Comparison of ENCODE assay signal across 17 cellular contexts in the genomic region with DNA sequence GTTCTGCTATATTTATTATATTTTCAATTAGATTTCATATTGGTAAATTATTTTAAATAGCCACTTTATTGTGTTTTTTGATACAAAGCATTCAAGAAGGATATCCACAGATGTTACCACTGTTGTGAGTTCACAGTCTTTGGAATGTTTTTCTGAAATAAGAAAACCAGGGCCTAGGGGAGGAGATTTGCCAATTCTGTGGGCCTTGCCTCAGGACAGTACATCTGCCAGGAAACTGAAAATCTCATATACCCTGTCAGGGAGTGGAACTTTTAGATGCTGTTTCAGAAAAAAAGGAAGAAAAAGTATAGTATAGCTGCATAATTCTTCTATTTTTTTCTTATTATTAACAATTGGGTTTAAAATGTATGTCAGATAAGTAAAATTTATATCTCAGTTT.
DNase-seq lines count a peak whose midpoint lies in the region; ATAC-seq, FAIRE-seq and TF ChIP-seq lines count a peak whose summit lies in the region.
"Had no signal": no experiment of that assay in that cellular context is flagged by ENCODE, and none has a peak within 500 bp of the region (broad histone marks: within the 10 kb centered on the region; RNA-seq: fewer than 3 reads in every experiment).

No MANE protein-coding gene starts in this region.

- H3K4me2 ChIP-seq in PC-9 = no peak overlapping the region

- no peak for FAIRE-seq in GM19239 (lab: Jason Lieb, UNC)
- FAIRE-seq: GM12891, HTR-8/SVneo had no signal

- H2AFZ ChIP-seq in PC-9 = no peak overlapping the region

- H3K27me3 ChIP-seq in PC-9 (ENCODE audit: insufficient read depth, low read depth) = no peaks in the 10 kb centered on the region
- H3K27me3 ChIP-seq: Peyer's patch had no signal

- H3K4me3 ChIP-seq in cardiac fibroblast (replicated peaks in 1 of 2; ENCODE audit: low read depth in 2 of 2, low read length in 2 of 2) (no peak overlapping the region), PC-9 (no peak overlapping the region)
- H3K4me3 ChIP-seq: Peyer's patch had no signal

- no peaks in the 10 kb centered on the region for H4K20me1 ChIP-seq in PC-9 (ENCODE audit: insufficient read depth)

- H3K9me3 ChIP-seq in PC-9 (ENCODE audit: insufficient read depth, low read depth) = no peaks in the 10 kb centered on the region
- H3K9me3 ChIP-seq: Peyer's patch had no signal

- intact Hi-C loops in Right ventricle myocardium superior (cut with DNase I) (no loop called here), cardiac septum (cut with DNase I) (no loop called here), PC-9 (cut with micrococcal nuclease; ENCODE audit: unreplicated experiment) (no loop called here)

- ATAC-seq in Right ventricle myocardium superior (ENCODE audit: poor library complexity) (peak; percentile 46), HG02981 (IDR thresholded peaks at IDR 0.05; ENCODE audit: unreplicated experiment) (no peak)
- ATAC-seq: HCT116 had no signal

- no peak for TF ChIP-seq CTCF in cardiac fibroblast (IDR thresholded peaks at IDR 0.05; ENCODE audit: low read depth, low read length)
- TF ChIP-seq CTCF in PC-9 (conservative IDR thresholded peaks at IDR 0.05) = no peak

- H3K4me1 ChIP-seq in PC-9 (replicated peaks; ENCODE audit: insufficient read depth) = no peaks in the 10 kb centered on the region
- H3K4me1 ChIP-seq: Peyer's patch had no signal

- POLR2A ChIA-PET in PC-9 (lab: Charles Lee; ENCODE audit: unreplicated experiment) = no interaction called here

- H3K9me2 ChIP-seq in PC-9 (ENCODE audit: insufficient read depth) = 0 out of 2 replicates have a peak, but pooled peaks cover 4% of the 10 kb centered on the region

- H3K27ac ChIP-seq in PC-9 = no peak overlapping the region
- H3K27ac ChIP-seq: Peyer's patch had no signal

- H3K36me3 ChIP-seq in PC-9 (ENCODE audit: low read depth) = no peaks in the 10 kb centered on the region
- H3K36me3 ChIP-seq: Peyer's patch had no signal

- DNase-seq in Right ventricle myocardium superior (no peak), cardiac septum (ENCODE audit: low spot score) (no peak), cardiac fibroblast (ENCODE audit: low read depth in 2 of 2) (peak; percentile 63 to 81), fibroblast of the conjunctiva (ENCODE audit: low read depth) (peak; percentile 58), PC-9 (no peak), GM19239 (ENCODE audit: insufficient read length, low spot score) (no peak), NCI-H524 treated with DMSO at 0.1 percent for 48 hours (lab: John Stamatoyannopoulos, UW) (no peak)
- DNase-seq: 8988T, NCI-H1092 treated with DMSO at 0.1 percent for 48 hours, NCI-H1694, NCI-H748 treated with DMSO at 0.1 percent for 48 hours, Peyer's patch, SHP77 treated with DMSO at 0.1 percent for 48 hours had no signal

- H3K79me2 ChIP-seq in PC-9 (ENCODE audit: low read depth) = no peaks in the 10 kb centered on the region

- CTCF ChIA-PET in PC-9 (lab: Charles Lee) = no interaction called here

- BruUV-seq in PC-9 (replicated peaks; lab: Mats Ljungman, UMichigan) = no TSS peak

- H3F3A ChIP-seq in PC-9 (ENCODE audit: insufficient read depth, low read depth) = no peaks in the 10 kb centered on the region

Comparison
In these comparisons a context has a peak if more than half of its experiments do, and no peak if none do; other contexts are left out.
1. DNase-seq: peak in cardiac fibroblast (2 of 2) and fibroblast of the conjunctiva (single experiment); none in Right ventricle myocardium superior (single experiment), cardiac septum (single experiment), PC-9 (0 of 2), GM19239 (single experiment) and NCI-H524 treated with DMSO at 0.1 percent for 48 hours (single experiment).